17 cellular contexts compared by ENCODE assay signal in the genomic region with DNA sequence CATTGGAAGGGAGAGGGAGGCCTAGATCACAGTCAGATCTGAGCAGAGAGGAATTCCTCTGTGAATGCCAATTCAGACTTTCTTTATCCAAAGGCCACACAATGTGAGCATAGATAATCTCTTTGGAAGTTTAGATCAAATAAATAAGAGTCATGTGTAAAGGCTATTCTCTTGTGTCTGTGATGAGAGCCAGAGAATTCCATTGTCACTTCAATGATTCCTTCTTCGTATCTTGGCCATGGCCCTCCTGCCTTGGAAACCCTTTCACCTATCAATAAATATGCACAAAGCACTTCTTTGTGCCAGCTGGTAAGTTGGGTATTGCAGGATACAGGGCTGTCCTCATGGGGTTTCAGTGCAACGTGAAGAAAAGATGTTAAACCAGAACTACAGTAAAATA.
DNase-seq lines count a peak whose midpoint lies in the region; ATAC-seq and TF ChIP-seq lines count a peak whose summit lies in the region.
"Had no signal": no experiment of that assay in that cellular context is flagged by ENCODE, and none has a peak within 500 bp of the region (broad histone marks: within the 10 kb centered on the region; RNA-seq: fewer than 3 reads in every experiment).

No MANE protein-coding gene starts in this region.

- no peaks in the 10 kb centered on the region for H3F3A ChIP-seq in PC-3 (ENCODE audit: low read length, unreplicated experiment)
- H3F3A ChIP-seq in smooth muscle cell (ENCODE audit: low read depth) = peaks cover 16% of the 10 kb centered on the region

- no peaks in the 10 kb centered on the region for H3K9me2 ChIP-seq in PC-3 (replicated peaks; ENCODE audit: low read length)
- H3K9me2 ChIP-seq in hepatocyte (replicated peaks; ENCODE audit: insufficient read depth) = no peaks in the 10 kb centered on the region

- H3K4me1 ChIP-seq in PC-3 (ENCODE audit: insufficient read depth, low read length) = peaks cover 39% of the 10 kb centered on the region
- peaks cover 11% of the 10 kb centered on the region for H3K4me1 ChIP-seq in hepatocyte (ENCODE audit: insufficient read depth)
- no peaks in the 10 kb centered on the region for H3K4me1 ChIP-seq in smooth muscle cell (ENCODE audit: low read depth)
- H3K4me1 ChIP-seq: BE2C had no signal

- H3K4me3 ChIP-seq in PC-3 (ENCODE audit: low read length) (no peak overlapping the region), hepatocyte (no peak overlapping the region), smooth muscle cell (no peak overlapping the region), WERI-Rb-1 (ENCODE audit: low read depth, low read length) (no peak overlapping the region)
- H3K4me3 ChIP-seq: GM23338, MG63 had no signal

- H3K36me3 ChIP-seq in PC-3 (ENCODE audit: low read depth, low read length) (no peaks in the 10 kb centered on the region), hepatocyte (replicated peaks; ENCODE audit: insufficient read depth, low read depth) (no peaks in the 10 kb centered on the region), smooth muscle cell (ENCODE audit: low read depth) (no peaks in the 10 kb centered on the region), WERI-Rb-1 (no peaks in the 10 kb centered on the region)
- H3K36me3 ChIP-seq: BE2C, MG63 had no signal

- no peak for ATAC-seq in PC-3
- no peak for ATAC-seq in activated T-cell treated with anti-CD3 and anti-CD28 coated beads, Interleukin-2, amount 50 U/mL, for 4 hours
- ATAC-seq: GM23338 had no signal

- H4K20me1 ChIP-seq in PC-3 (ENCODE audit: low read length) (no peaks in the 10 kb centered on the region), hepatocyte (ENCODE audit: insufficient read depth, poor library complexity, severe bottlenecking) (no peaks in the 10 kb centered on the region), smooth muscle cell (ENCODE audit: low read depth) (no peaks in the 10 kb centered on the region)

- peaks cover 24% of the 10 kb centered on the region for H3K4me1 Mint-ChIP-seq in brain
- H3K4me1 Mint-ChIP-seq in activated T-cell treated with anti-CD3 and anti-CD28 coated beads, Interleukin-2, amount 50 U/mL, for 4 hours (ENCODE audit: low read depth) = no peaks in the 10 kb centered on the region
- H3K4me1 Mint-ChIP-seq: CD4-positive, alpha-beta memory T cell had no signal

- no peak overlapping the region for H3K9ac ChIP-seq in PC-3 (ENCODE audit: low read length)
- no peak overlapping the region for H3K9ac ChIP-seq in smooth muscle cell (ENCODE audit: low read depth)

- H3K9me3 ChIP-seq in PC-3 (ENCODE audit: low read length) = 0 out of 2 replicates have a peak, but pooled peaks cover 3% of the 10 kb centered on the region
- H3K9me3 ChIP-seq in hepatocyte (ENCODE audit: low read depth) = no peaks in the 10 kb centered on the region
- no peaks in the 10 kb centered on the region for H3K9me3 ChIP-seq in smooth muscle cell (replicated peaks; ENCODE audit: low read depth)
- peaks cover 3% of the 10 kb centered on the region for H3K9me3 ChIP-seq in WERI-Rb-1 (ENCODE audit: severe bottlenecking)
- H3K9me3 ChIP-seq: BE2C, MG63 had no signal

- no peaks in the 10 kb centered on the region for H3K36me3 Mint-ChIP-seq in brain
- H3K36me3 Mint-ChIP-seq in activated T-cell treated with anti-CD3 and anti-CD28 coated beads, Interleukin-2, amount 50 U/mL, for 4 hours (ENCODE audit: insufficient read depth) = no peaks in the 10 kb centered on the region
- H3K36me3 Mint-ChIP-seq: CD4-positive, alpha-beta memory T cell had no signal

- peaks cover 4 to 22% (median 6%) of the 10 kb centered on the region in 5 experiments for H3K9me3 Mint-ChIP-seq in brain
- no peaks in the 10 kb centered on the region for H3K9me3 Mint-ChIP-seq in activated T-cell treated with anti-CD3 and anti-CD28 coated beads, Interleukin-2, amount 50 U/mL, for 4 hours

- H3K79me2 ChIP-seq in PC-3 (ENCODE audit: low read length) (no peaks in the 10 kb centered on the region), hepatocyte (no peaks in the 10 kb centered on the region), smooth muscle cell (ENCODE audit: low read depth) (no peaks in the 10 kb centered on the region)

- CTCF ChIA-PET in PC-3 (lab: Charles Lee) (no interaction called here), HEK293T (lab: Yijun Ruan, JAX) (no interaction called here)

- intact Hi-C loops in PC-3 (cut with micrococcal nuclease) = no loop called here

- H3K4me3 Mint-ChIP-seq in brain = no peak overlapping the region
- H3K4me3 Mint-ChIP-seq in activated T-cell treated with anti-CD3 and anti-CD28 coated beads, Interleukin-2, amount 50 U/mL, for 4 hours = no peak overlapping the region
- H3K4me3 Mint-ChIP-seq: CD4-positive, alpha-beta memory T cell; GM23338 had no signal

- no peak for DNase-seq in PC-3
- DNase-seq in hepatocyte (ENCODE audit: low spot score) = no peak
- no peak for DNase-seq in smooth muscle cell (lab: John Stamatoyannopoulos, UW; ENCODE audit: unreplicated experiment)
- no peak for DNase-seq in medulla oblongata (ENCODE audit: extremely low spot score)
- no peak for DNase-seq in activated T-cell treated with anti-CD3 and anti-CD28 coated beads, Interleukin-2, amount 50 U/mL, for 4 hours
- no peak for DNase-seq in HEK293T (ENCODE audit: extremely low spot score)
- no peak for DNase-seq in WERI-Rb-1
- DNase-seq: BE2C; CD4-positive, alpha-beta memory T cell; GDM1; MG63; NCI-H1105; NCI-H1694 treated with DMSO at 0.1 percent for 48 hours; NCI-H69; Right ventricle myocardium superior had no signal

- H3K27me3 ChIP-seq in PC-3 (ENCODE audit: low read length) (no peaks in the 10 kb centered on the region), hepatocyte (no peaks in the 10 kb centered on the region), smooth muscle cell (ENCODE audit: low read depth) (no peaks in the 10 kb centered on the region), WERI-Rb-1 (ENCODE audit: insufficient read depth, low read depth, severe bottlenecking) (no peaks in the 10 kb centered on the region)
- H3K27me3 ChIP-seq: BE2C, MG63 had no signal

- H3K27me3 Mint-ChIP-seq in brain = no peaks in the 10 kb centered on the region
- H3K27me3 Mint-ChIP-seq in activated T-cell treated with anti-CD3 and anti-CD28 coated beads, Interleukin-2, amount 50 U/mL, for 4 hours (ENCODE audit: low read depth) = no peaks in the 10 kb centered on the region

- POLR2A ChIA-PET in PC-3 (lab: Charles Lee; ENCODE audit: unreplicated experiment) = no interaction called here
- POLR2A ChIA-PET in HEK293T (lab: Yijun Ruan, JAX) = no interaction called here

- TF ChIP-seq CTCF in PC-3 (conservative IDR thresholded peaks at IDR 0.05; ENCODE audit: low read depth, low read length) (no peak), brain (conservative IDR thresholded peaks at IDR 0.05) (no peak), hepatocyte (IDR thresholded peaks at IDR 0.05; ENCODE audit: poor library complexity) (no peak), smooth muscle cell (IDR thresholded peaks at IDR 0.05; ENCODE audit: borderline replicate concordance, insufficient read depth, poor library complexity, severe bottlenecking) (no peak), WERI-Rb-1 (IDR thresholded peaks at IDR 0.05; ENCODE audit: low read depth, low read length) (no peak)

- no TSS peak for BruUV-seq in PC-3 (replicated peaks; lab: Mats Ljungman, UMichigan)

- H3K27ac ChIP-seq in PC-3 (ENCODE audit: low read length) (peak overlapping the region; percentile 66), hepatocyte (peak overlapping the region; percentile 37), smooth muscle cell (ENCODE audit: low read depth) (peak overlapping the region; percentile 82), WERI-Rb-1 (no peak overlapping the region)

- no peak overlapping the region for H3K4me2 ChIP-seq in PC-3 (ENCODE audit: low read length)
- no peak overlapping the region for H3K4me2 ChIP-seq in hepatocyte
- peak overlapping the region; percentile 44 for H3K4me2 ChIP-seq in smooth muscle cell
- H3K4me2 ChIP-seq: GM23338 had no signal

- WGBS in hepatocyte (ENCODE audit: low lambda C conversion rate, missing lambda C conversion rate) = 73% methylated on average over 2 of the region's 2 CpGs
- 81% methylated on average over 2 of the region's 2 CpGs for WGBS in smooth muscle cell (ENCODE audit: low lambda C conversion rate)

- H2AFZ ChIP-seq in PC-3 (ENCODE audit: low read length) (no peak overlapping the region), hepatocyte (no peak overlapping the region), smooth muscle cell (ENCODE audit: low read depth) (no peak overlapping the region)
- H2AFZ ChIP-seq: GM23338 had no signal

- peak overlapping the region in 3 of 5 experiments; percentile 8 to 36 (median 18) for H3K27ac Mint-ChIP-seq in brain
- H3K27ac Mint-ChIP-seq: CD4-positive, alpha-beta memory T cell; GM23338 had no signal

TF ChIP-seq in HEK293T, 16 proteins besides CTCF, POLR2A, EP300 and RAD21:
- TF ChIP-seq LEF1 (IDR thresholded peaks at IDR 0.05; ENCODE audit: borderline replicate concordance) = no peak
- no peak for TF ChIP-seq BHLHE40 (IDR thresholded peaks at IDR 0.05; ENCODE audit: borderline replicate concordance)
- no peak for TF ChIP-seq L3MBTL2 (conservative IDR thresholded peaks at IDR 0.05)
- TF ChIP-seq PKNOX1 (IDR thresholded peaks at IDR 0.05) = no peak
- TF ChIP-seq CTBP1 (IDR thresholded peaks at IDR 0.05; ENCODE audit: borderline replicate concordance) = no peak
- no peak for TF ChIP-seq ZNF384 (IDR thresholded peaks at IDR 0.05)
- no peak for TF ChIP-seq ELF4 (IDR thresholded peaks at IDR 0.05)
- no peak for TF ChIP-seq HDGF (IDR thresholded peaks at IDR 0.05; ENCODE audit: borderline replicate concordance)
- no peak for TF ChIP-seq ARNT (IDR thresholded peaks at IDR 0.05)
- TF ChIP-seq FOXK2 (IDR thresholded peaks at IDR 0.05) = no peak
- TF ChIP-seq TARDBP (IDR thresholded peaks at IDR 0.05) = no peak
- no peak for TF ChIP-seq NFRKB (IDR thresholded peaks at IDR 0.05)
- TF ChIP-seq SUZ12 (IDR thresholded peaks at IDR 0.05) = no peak
- TF ChIP-seq FOXA1 (IDR thresholded peaks at IDR 0.05) = no peak
- TF ChIP-seq SP1 (IDR thresholded peaks at IDR 0.05) = no peak
- no peak for TF ChIP-seq FOXM1 (IDR thresholded peaks at IDR 0.05; ENCODE audit: borderline replicate concordance)
